In genomic region chr1:16326833-16327404, GRCh38 we compare ENCODE assay signal across 23 cellular contexts. TPM values are rescaled to one million over a fixed set of nuclear protein-coding genes. Genes with fewer than 3 reads are reported as not detected.
A peak's percentile ranks its signal among the peaks of the same experiment; 100 is the strongest.
DNase-seq lines count a peak whose midpoint lies in the region; ATAC-seq, FAIRE-seq and TF ChIP-seq lines count a peak whose summit lies in the region.
"Had no signal": no experiment of that assay in that cellular context is flagged by ENCODE, and none has a peak within 500 bp of the region (broad histone marks: within the 10 kb centered on the region; RNA-seq: fewer than 3 reads in every experiment).

No MANE protein-coding gene starts in this region.

- H3K9me3 Mint-ChIP-seq in activated T-cell treated with anti-CD3 and anti-CD28 coated beads, Interleukin-2, amount 50 U/mL, for 72 hours: no peaks in the 10 kb centered on the region
- H3K9me3 Mint-ChIP-seq: activated CD4-positive, alpha-beta memory T cell treated with anti-CD3 and anti-CD28 coated beads for 36 hours; CD14-positive monocyte; stimulated activated memory B cell treated with anti-CD40 and anti-IgM and Interleukin-4, amounts not matched to agents 10 μg/mL and 1 μg/mL and 100 μg/mL, for 72 hours had no signal

- peak overlapping the region; percentile 56 for H3K27ac Mint-ChIP-seq in activated T-cell treated with anti-CD3 and anti-CD28 coated beads, Interleukin-2, amount 50 U/mL, for 72 hours
- H3K27ac Mint-ChIP-seq: activated CD4-positive, alpha-beta memory T cell treated with anti-CD3 and anti-CD28 coated beads for 36 hours; stimulated activated memory B cell treated with anti-CD40 and anti-IgM and Interleukin-4, amounts not matched to agents 10 μg/mL and 1 μg/mL and 100 μg/mL, for 72 hours had no signal

- H3K27me3 ChIP-seq in bronchial epithelial cell (ENCODE audit: control insufficient read depth, insufficient read depth, low read length): no peaks in the 10 kb centered on the region
- no peaks in the 10 kb centered on the region for H3K27me3 ChIP-seq in thoracic aorta (replicated peaks; ENCODE audit: insufficient read depth)
- H3K27me3 ChIP-seq: breast epithelium, gastroesophageal sphincter, tibial nerve had no signal

- peak overlapping the region; percentile 25 to 35 for H3K27ac ChIP-seq in thoracic aorta
- H3K27ac ChIP-seq: breast epithelium, gastroesophageal sphincter, tibial nerve had no signal

- no peak for DNase-seq in activated T-cell treated with anti-CD3 and anti-CD28 coated beads, Interleukin-2, amount 50 U/mL, for 72 hours
- DNase-seq in activated T-cell treated with anti-CD3 and anti-CD28 coated beads, Interleukin-2, amount 50 U/mL, for 48 hours: no peak
- DNase-seq in NCI-H187 treated with DMSO at 0.1 percent for 48 hours (lab: John Stamatoyannopoulos, UW) (peak; percentile 82), bronchial epithelial cell (ENCODE audit: low read depth) (peak; percentile 47), thoracic aorta (ENCODE audit: low spot score) (no peak)
- no peak for DNase-seq in activated naive CD4-positive, alpha-beta T cell (lab: John Stamatoyannopoulos, UW)
- DNase-seq: ACHN; activated CD4-positive, alpha-beta memory T cell treated with anti-CD3 and anti-CD28 coated beads for 36 hours; activated T-cell treated with anti-CD3 and anti-CD28 coated beads, Interleukin-2, amount 50 U/mL, for 1 hour; H7; KG1; left cardiac atrium; NCI-H1105; RPMI8226 had no signal

- TF ChIP-seq CTCF in bronchial epithelial cell (IDR thresholded peaks at IDR 0.05; ENCODE audit: insufficient read depth, low read length, severe bottlenecking) (no peak), thoracic aorta (IDR thresholded peaks at IDR 0.05) (no peak)

- H3K4me1 Mint-ChIP-seq in activated T-cell treated with anti-CD3 and anti-CD28 coated beads, Interleukin-2, amount 50 U/mL, for 72 hours (ENCODE audit: low read depth): peaks cover 6% of the 10 kb centered on the region

- peaks cover 19 to 74% of the 10 kb centered on the region in 2 donors for H3K4me1 ChIP-seq in thoracic aorta (ENCODE audit: control insufficient read depth in 1 of 2, low read depth in 2 of 2)
- H3K4me1 ChIP-seq: breast epithelium had no signal

- no peak overlapping the region for H3K4me3 ChIP-seq in bronchial epithelial cell (ENCODE audit: low read depth, low read length)
- no peak overlapping the region for H3K4me3 ChIP-seq in thoracic aorta
- H3K4me3 ChIP-seq: breast epithelium, gastroesophageal sphincter, tibial nerve had no signal

- ATAC-seq in activated T-cell treated with anti-CD3 and anti-CD28 coated beads, Interleukin-2, amount 50 U/mL, for 72 hours (replicated peaks in 1 of 2): no peak
- no peak for ATAC-seq in thoracic aorta (ENCODE audit: insufficient number of reproducible peaks, low FRiP score, low read depth)
- no peak for ATAC-seq in HG03457 (IDR thresholded peaks at IDR 0.05; ENCODE audit: unreplicated experiment)
- no peak for ATAC-seq in GM19455 (IDR thresholded peaks at IDR 0.05; ENCODE audit: unreplicated experiment)
- ATAC-seq: gastroesophageal sphincter; left cardiac atrium; stimulated activated memory B cell treated with anti-CD40 and anti-IgM and Interleukin-4, amounts not matched to agents 10 μg/mL and 1 μg/mL and 100 μg/mL, for 72 hours had no signal

- no peak for FAIRE-seq in bronchial epithelial cell (lab: Jason Lieb, UNC)
- FAIRE-seq: GM19239, TTC549 had no signal

- no peak overlapping the region for H3K4me3 Mint-ChIP-seq in activated T-cell treated with anti-CD3 and anti-CD28 coated beads, Interleukin-2, amount 50 U/mL, for 72 hours
- H3K4me3 Mint-ChIP-seq: activated CD4-positive, alpha-beta memory T cell treated with anti-CD3 and anti-CD28 coated beads for 36 hours; CD14-positive monocyte; stimulated activated memory B cell treated with anti-CD40 and anti-IgM and Interleukin-4, amounts not matched to agents 10 μg/mL and 1 μg/mL and 100 μg/mL, for 72 hours had no signal

- no peaks in the 10 kb centered on the region for H3K9me3 ChIP-seq in thoracic aorta
- H3K9me3 ChIP-seq: breast epithelium, gastroesophageal sphincter, tibial nerve had no signal

- H3K27me3 Mint-ChIP-seq in activated T-cell treated with anti-CD3 and anti-CD28 coated beads, Interleukin-2, amount 50 U/mL, for 72 hours (ENCODE audit: low read depth): no peaks in the 10 kb centered on the region
- H3K27me3 Mint-ChIP-seq: activated CD4-positive, alpha-beta memory T cell treated with anti-CD3 and anti-CD28 coated beads for 36 hours; stimulated activated memory B cell treated with anti-CD40 and anti-IgM and Interleukin-4, amounts not matched to agents 10 μg/mL and 1 μg/mL and 100 μg/mL, for 72 hours had no signal

- peaks cover 4 to 5% of the 10 kb centered on the region in 2 donors for H3K36me3 Mint-ChIP-seq in activated T-cell treated with anti-CD3 and anti-CD28 coated beads, Interleukin-2, amount 50 U/mL, for 72 hours (ENCODE audit: insufficient read depth in 2 of 2)

- H3K36me3 ChIP-seq in bronchial epithelial cell (ENCODE audit: control insufficient read depth, insufficient read depth, low read length) (peaks cover 2% of the 10 kb centered on the region), thoracic aorta (no peaks in the 10 kb centered on the region)
- H3K36me3 ChIP-seq: breast epithelium had no signal

RNA-seq across cellular contexts. Expression of gene FBXO42, which starts 25.4 kb away (rescaled TPM):
- 10 to 100 TPM; 18.2 to 23.7 TPM for total RNA-seq in activated T-cell treated with anti-CD3 and anti-CD28 coated beads, Interleukin-2, amount 50 U/mL, for 72 hours
- total RNA-seq in bronchial epithelial cell (10.8 and 18.1 TPM in 2 replicates), thoracic aorta (10 to 100 TPM; 71.2 to 72.2 TPM)

RNA-seq across cellular contexts. Expression of gene SZRD1, which starts 40.1 kb away (rescaled TPM):
- 100 to 1,000 TPM; 145 to 151 TPM for total RNA-seq in activated T-cell treated with anti-CD3 and anti-CD28 coated beads, Interleukin-2, amount 50 U/mL, for 72 hours
- total RNA-seq in bronchial epithelial cell: 10.8 and 18.1 TPM in 2 replicates
- 10 to 100 TPM; 79.4 to 85.4 TPM for total RNA-seq in thoracic aorta

Comparison
In these comparisons a context has a peak if more than half of its experiments do, and no peak if none do; other contexts are left out.
1. DNase-seq: peak in NCI-H187 treated with DMSO at 0.1 percent for 48 hours (single experiment) and bronchial epithelial cell (single experiment); none in activated T-cell treated with anti-CD3 and anti-CD28 coated beads, Interleukin-2, amount 50 U/mL, for 72 hours (0 of 2), activated T-cell treated with anti-CD3 and anti-CD28 coated beads, Interleukin-2, amount 50 U/mL, for 48 hours (0 of 2), thoracic aorta (single experiment) and activated naive CD4-positive, alpha-beta T cell (0 of 4).